ENCODE assay signal across 8 cellular contexts in genomic region chr5:669111-669841, GRCh38. TPM values are rescaled to one million over a fixed set of nuclear protein-coding genes. Genes with fewer than 3 reads are reported as not detected.
A peak's percentile ranks its signal among the peaks of the same experiment; 100 is the strongest.
DNase-seq lines count a peak whose midpoint lies in the region; ATAC-seq, FAIRE-seq and TF ChIP-seq lines count a peak whose summit lies in the region.

No MANE protein-coding gene starts in this region.

- H3K36me3 ChIP-seq in OCI-LY1 (ENCODE audit: insufficient read depth, low read length) (peaks cover 21% of the 10 kb centered on the region; the same call in 1 of the 2 replicates), astrocyte (ENCODE audit: insufficient read depth, low read length) (no peaks in the 10 kb centered on the region), kidney epithelial cell (ENCODE audit: control insufficient read depth, insufficient read depth, low read length) (no peaks in the 10 kb centered on the region)

- H2AFZ ChIP-seq in OCI-LY1 (ENCODE audit: low read length) (no peak overlapping the region), astrocyte (ENCODE audit: low read depth, low read length) (no peak overlapping the region)

- no peaks in the 10 kb centered on the region for H3K4me1 ChIP-seq in OCI-LY1 (ENCODE audit: insufficient read depth, low read length, severe bottlenecking)
- peaks cover 21% of the 10 kb centered on the region for H3K4me1 ChIP-seq in astrocyte (ENCODE audit: insufficient read depth, low read length)

- H3K27me3 Mint-ChIP-seq in Calu3 (ENCODE audit: unreplicated experiment) (no peaks in the 10 kb centered on the region), astrocyte (ENCODE audit: low read depth, unreplicated experiment) (peaks cover 5% of the 10 kb centered on the region)

- H3K9me2 ChIP-seq in OCI-LY1 (ENCODE audit: low read depth, low read length) = no peaks in the 10 kb centered on the region

- intact Hi-C loops in Calu3 (cut with micrococcal nuclease; ENCODE audit: unreplicated experiment) = no loop called here

- CTCF ChIA-PET in Calu3 (lab: Charles Lee) = no interaction called here

- H3K4me1 Mint-ChIP-seq in Calu3 (ENCODE audit: low read depth, unreplicated experiment) (peaks cover 10% of the 10 kb centered on the region), astrocyte (ENCODE audit: low read depth, unreplicated experiment) (peaks cover 2% of the 10 kb centered on the region)

- H3K27ac Mint-ChIP-seq in Calu3 (ENCODE audit: unreplicated experiment) (no peak overlapping the region), astrocyte (ENCODE audit: unreplicated experiment) (no peak overlapping the region)

- H3F3A ChIP-seq in OCI-LY1 (ENCODE audit: insufficient read depth, low read length) = no peaks in the 10 kb centered on the region

- H3K4me3 Mint-ChIP-seq in Calu3 (ENCODE audit: low read depth, unreplicated experiment) (no peak overlapping the region), astrocyte (ENCODE audit: unreplicated experiment) (no peak overlapping the region)

- H3K27me3 ChIP-seq in OCI-LY1 (ENCODE audit: insufficient read depth, low read length) (no peaks in the 10 kb centered on the region), astrocyte (ENCODE audit: insufficient read depth, low read length) (peaks cover 14% of the 10 kb centered on the region), kidney epithelial cell (ENCODE audit: control insufficient read depth, insufficient read depth, low read length) (peaks cover 27% of the 10 kb centered on the region)

- FAIRE-seq in astrocyte (lab: Jason Lieb, UNC) = no peak

- H4K20me1 ChIP-seq in OCI-LY1 (ENCODE audit: insufficient read depth, low read length) (no peaks in the 10 kb centered on the region), astrocyte (ENCODE audit: insufficient read depth, low read length) (no peaks in the 10 kb centered on the region)

- H3K9ac ChIP-seq in OCI-LY1 (ENCODE audit: low read length) (no peak overlapping the region), astrocyte (ENCODE audit: low read length) (peak overlapping the region; percentile 48)

- peaks cover 57% of the 10 kb centered on the region for H3K36me3 Mint-ChIP-seq in Calu3 (ENCODE audit: insufficient read depth, unreplicated experiment)
- H3K36me3 Mint-ChIP-seq in astrocyte (ENCODE audit: low read depth, unreplicated experiment) = no peaks in the 10 kb centered on the region

- H3K9me3 ChIP-seq in OCI-LY1 (ENCODE audit: low read length) (no peaks in the 10 kb centered on the region), astrocyte (ENCODE audit: insufficient read depth, low read depth, low read length) (no peaks in the 10 kb centered on the region)

- H3K4me2 ChIP-seq in OCI-LY1 (ENCODE audit: low read length) (no peak overlapping the region), astrocyte (ENCODE audit: low read length) (no peak overlapping the region)

- no peak overlapping the region for H3K4me3 ChIP-seq in OCI-LY1 (ENCODE audit: low read depth, low read length, poor library complexity, severe bottlenecking)
- no peak overlapping the region for H3K4me3 ChIP-seq in astrocyte (ENCODE audit: insufficient read depth, low read depth, low read length)
- H3K4me3 ChIP-seq in kidney epithelial cell (ENCODE audit: low read depth, low read length) = no peak overlapping the region

- H3K79me2 ChIP-seq in OCI-LY1 (ENCODE audit: insufficient read depth, low read length) (no peaks in the 10 kb centered on the region), astrocyte (ENCODE audit: insufficient read depth, low read length) (no peaks in the 10 kb centered on the region)

- ATAC-seq in stimulated activated naive CD8-positive, alpha-beta T cell treated with anti-CD3 and anti-CD28 coated beads, Interleukin-15, Interleukin-2, amounts not matched to agents 100 U/mL and 50 U/mL, for 24 hours = no peak
- ATAC-seq in GM21528 (IDR thresholded peaks at IDR 0.05; ENCODE audit: low FRiP score, unreplicated experiment) (no peak), HG02798 (IDR thresholded peaks at IDR 0.05; ENCODE audit: poor library complexity, unreplicated experiment) (no peak)

- DNase-seq in Calu3 (no peak), astrocyte (ENCODE audit: low read depth) (peak; percentile 35), kidney epithelial cell (ENCODE audit: low read depth) (no peak), GM19238 (ENCODE audit: insufficient read length, low spot score) (no peak)
- peak; percentile 49 for DNase-seq in stimulated activated naive CD8-positive, alpha-beta T cell treated with anti-CD3 and anti-CD28 coated beads, Interleukin-15, Interleukin-2, amounts not matched to agents 100 U/mL and 50 U/mL, for 24 hours

- H3K27ac ChIP-seq in OCI-LY1 (ENCODE audit: low read depth, low read length, poor library complexity, severe bottlenecking) (no peak overlapping the region), astrocyte (ENCODE audit: low read depth, low read length) (peak overlapping the region; percentile 9)

- TF ChIP-seq CTCF in Calu3 (IDR thresholded peaks at IDR 0.05; ENCODE audit: unreplicated experiment) = peak; percentile 70
- TF ChIP-seq CTCF in OCI-LY1 (IDR thresholded peaks at IDR 0.05; ENCODE audit: low read length) = peak; percentile 84
- peak; percentile 23 for TF ChIP-seq CTCF in astrocyte (IDR thresholded peaks at IDR 0.05; ENCODE audit: insufficient read depth, low read depth, low read length)
- peak; percentile 73 for TF ChIP-seq CTCF in kidney epithelial cell (IDR thresholded peaks at IDR 0.05; ENCODE audit: insufficient read depth, low read length, poor library complexity, severe bottlenecking)

- no TSS peak for BruUV-seq in Calu3 (replicated peaks; lab: Mats Ljungman, UMichigan)

- H3K9me3 Mint-ChIP-seq in Calu3 (ENCODE audit: low read depth, unreplicated experiment) (no peaks in the 10 kb centered on the region), astrocyte (ENCODE audit: unreplicated experiment) (no peaks in the 10 kb centered on the region)

RNA-seq across cellular contexts. Expression of gene TPPP, which starts 23.9 kb away (rescaled TPM):
- total RNA-seq in Calu3 (2022) = 0.38 and 0.51 TPM in 2 replicates
- total RNA-seq in astrocyte = 1.9 and 2.2 TPM in 2 replicates
- 1.9 and 2.5 TPM in 2 replicates for total RNA-seq in kidney epithelial cell

RNA-seq across cellular contexts. Expression of gene CEP72, which starts 57.1 kb away (rescaled TPM):
- total RNA-seq in Calu3 (2022) (53.7 and 56.5 TPM in 2 replicates), astrocyte (7.0 and 7.5 TPM in 2 replicates), kidney epithelial cell (2.7 and 4.8 TPM in 2 replicates)

Comparison
In these comparisons a context has a peak if more than half of its experiments do, and no peak if none do; other contexts are left out.
1. DNase-seq: peak in astrocyte (single experiment) and stimulated activated naive CD8-positive, alpha-beta T cell treated with anti-CD3 and anti-CD28 coated beads, Interleukin-15, Interleukin-2, amounts not matched to agents 100 U/mL and 50 U/mL, for 24 hours (single experiment); none in Calu3 (single experiment), kidney epithelial cell (single experiment) and GM19238 (single experiment).
2. CTCF ChIP-seq: peak in every context shown above with its lines; median percentile 84 in OCI-LY1; 73 in kidney epithelial cell; 70 in Calu3; 23 in astrocyte.